ENCODE assay signal across 9 cellular contexts in genomic region chr12:100058482-100059029, GRCh38.
DNase-seq lines count a peak whose midpoint lies in the region; ATAC-seq and TF ChIP-seq lines count a peak whose summit lies in the region.
"Had no signal": no experiment of that assay in that cellular context is flagged by ENCODE, and none has a peak within 500 bp of the region (broad histone marks: within the 10 kb centered on the region; RNA-seq: fewer than 3 reads in every experiment).

No MANE protein-coding gene starts in this region.

- H3K36me3 ChIP-seq in esophagus squamous epithelium: peaks cover 0 to 80% (median 0%) of the 10 kb centered on the region in 3 donors

- no peak overlapping the region for H3K4me3 ChIP-seq in esophagus squamous epithelium

- 74% methylated on average over 3 of the region's 3 CpGs for WGBS in esophagus squamous epithelium, 2 donors

- H3K27ac ChIP-seq in 22Rv1 (no peak overlapping the region), epithelial cell of prostate (peak overlapping the region; percentile 9), esophagus squamous epithelium (no peak overlapping the region)

- no peaks in the 10 kb centered on the region for H3K27me3 ChIP-seq in esophagus squamous epithelium

- DNase-seq in KBM-7 (peak; percentile 3), epithelial cell of prostate (ENCODE audit: low read depth, low spot score) (peak; percentile 75), NCI-H82 (lab: John Stamatoyannopoulos, UW) (no peak), NCI-H1694 treated with DMSO at 0.1 percent for 48 hours (lab: John Stamatoyannopoulos, UW) (no peak), activated T-cell treated with anti-CD3 and anti-CD28 coated beads for 4 hours (no peak), esophagus squamous epithelium (lab: John Stamatoyannopoulos, UW) (no peak)
- DNase-seq: CD4-positive, CD25-positive, alpha-beta regulatory T cell had no signal

- in situ Hi-C loops in KBM-7 (cut with MboI; ENCODE audit: low pct_unique_long_range_greater_than_20kb, low sequenced_read_pairs): no loop called here

- intact Hi-C loops in esophagus squamous epithelium (cut with DNase I): no loop called here

- H3K9me3 ChIP-seq in esophagus squamous epithelium: no peaks in the 10 kb centered on the region

- no peak for TF ChIP-seq POLR2A in esophagus squamous epithelium (IDR thresholded peaks at IDR 0.05)

- TF ChIP-seq CTCF in 22Rv1 (IDR thresholded peaks at IDR 0.05) (peak; percentile 35), esophagus squamous epithelium (IDR thresholded peaks at IDR 0.05) (no peak)

- no peaks in the 10 kb centered on the region for H3K4me1 ChIP-seq in esophagus squamous epithelium

- ATAC-seq in GM19324 (IDR thresholded peaks at IDR 0.05; ENCODE audit: low FRiP score, unreplicated experiment): peak; percentile 61

Comparison
In these comparisons a context has a peak if more than half of its experiments do, and no peak if none do; other contexts are left out.
1. DNase-seq: peak in KBM-7 (single experiment) and epithelial cell of prostate (single experiment); none in NCI-H82 (single experiment), NCI-H1694 treated with DMSO at 0.1 percent for 48 hours (single experiment), activated T-cell treated with anti-CD3 and anti-CD28 coated beads for 4 hours (single experiment) and esophagus squamous epithelium (single experiment).